1 cellular context compared by ENCODE assay signal in genomic region chr2:1900736-1901135, GRCh38.
TF ChIP-seq lines count a peak whose summit lies in the region.

No MANE protein-coding gene starts in this region.

TF ChIP-seq in HCT116, 20 proteins besides CTCF, POLR2A, EP300 and RAD21 (continued from another document):
- TF ChIP-seq REST (IDR thresholded peaks at IDR 0.05; ENCODE audit: low read depth) (no peak), SIN3A (IDR thresholded peaks at IDR 0.05; ENCODE audit: low read depth) (no peak), TCF7L2 (IDR thresholded peaks at IDR 0.05; ENCODE audit: borderline replicate concordance, extremely low read depth, insufficient read depth, insufficient read length) (no peak), POLR2AphosphoS5 (IDR thresholded peaks at IDR 0.05; ENCODE audit: low read depth, low read length) (no peak), ZFX (IDR thresholded peaks at IDR 0.05) (no peak), CBX3 (IDR thresholded peaks at IDR 0.05; ENCODE audit: low read depth) (no peak), EZH2phosphoT487 (IDR thresholded peaks at IDR 0.05; ENCODE audit: borderline replicate concordance) (no peak), CEBPB (IDR thresholded peaks at IDR 0.05; ENCODE audit: low read depth) (no peak), ZNF274 (IDR thresholded peaks at IDR 0.05; ENCODE audit: low read depth, low read length) (no peak), ATF3 (IDR thresholded peaks at IDR 0.05) (no peak), JUND (IDR thresholded peaks at IDR 0.05) (no peak), ELF1 (IDR thresholded peaks at IDR 0.05; ENCODE audit: borderline replicate concordance, low read depth) (no peak), SRF (IDR thresholded peaks at IDR 0.05; ENCODE audit: low read depth) (no peak), SP1 (IDR thresholded peaks at IDR 0.05; ENCODE audit: low read depth) (no peak)
TF ChIP-seq in HCT116: peak in this region for 0.
